In genomic region chrX:48983081-48983480, GRCh38 we compare ENCODE assay signal across 24 cellular contexts.
"Had no signal": no experiment of that assay in that cellular context is flagged by ENCODE, and none has a peak within 500 bp of the region (broad histone marks: within the 10 kb centered on the region; RNA-seq: fewer than 3 reads in every experiment).

No MANE protein-coding gene starts in this region.

- H3K4me1 ChIP-seq: SJSA1 had no signal

- H3K4me3 ChIP-seq: MG63, PC-9, SJSA1, SK-N-MC had no signal

- H3K36me3 ChIP-seq: MG63 had no signal

- H3K27me3 ChIP-seq: MG63, SJSA1 had no signal

- H3K27ac ChIP-seq: PC-9, SJSA1, SK-N-MC had no signal

- H3K9me3 ChIP-seq: MG63, SJSA1 had no signal

- ATAC-seq: HepG2 had no signal

- DNase-seq: IMR-90; Karpas-422; KG1; MG63; NCI-H1092 treated with DMSO at 0.1 percent for 48 hours; NCI-H1436; NCI-H187; NCI-H2029; NCI-H2081 treated with DMSO at 0.1 percent for 48 hours; NCI-H2171; NCI-H226; NCI-H446; NCI-H510A; NCI-H524 treated with DMSO at 0.1 percent for 48 hours; NCI-H69; NCI-H774; NK-92 treated with Interleukin-12 subunit alpha and Interleukin-12 subunit beta, amount 100 ng/mL, for 24 hours; PC-9; Right ventricle myocardium superior; RPMI8226; SIG-M5 had no signal
